ENCODE assay signal across 1 cellular context in the genomic region with DNA sequence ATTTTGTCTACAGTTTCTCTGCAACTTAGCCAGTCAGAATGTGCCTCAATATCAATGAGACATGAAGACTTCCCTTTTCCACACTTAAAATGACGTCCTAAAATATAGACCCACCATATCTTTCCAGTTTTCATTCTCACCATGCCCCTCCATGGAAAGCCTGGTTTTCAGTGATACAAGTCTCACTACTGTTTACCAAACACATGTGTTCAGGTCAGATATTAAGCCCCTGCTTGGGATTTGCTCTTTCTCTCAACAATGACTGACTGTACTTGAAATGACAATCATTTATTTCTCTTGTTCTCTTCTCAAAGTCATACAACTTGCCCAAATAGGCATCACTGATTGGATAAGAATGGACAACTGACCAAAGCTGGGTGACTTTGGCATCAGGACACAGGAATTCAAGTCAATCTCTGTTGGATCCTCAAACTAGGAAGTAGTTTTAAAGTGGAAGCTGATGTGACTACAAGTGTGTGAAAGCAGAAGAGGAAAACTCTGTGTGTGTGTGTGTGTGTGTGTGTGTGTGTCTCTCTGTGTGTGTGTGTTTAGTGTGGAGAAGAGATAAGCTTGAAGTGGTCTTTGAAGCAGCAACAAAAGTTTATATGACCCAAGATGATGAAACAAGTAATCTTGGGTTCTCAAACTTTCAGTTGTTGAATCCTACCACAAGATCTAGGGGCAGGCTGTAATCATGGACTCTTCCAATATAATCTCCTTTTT.
TF ChIP-seq lines count a peak whose summit lies in the region.

No MANE protein-coding gene starts in this region.

TF ChIP-seq in K562, 482 proteins besides CTCF, POLR2A, EP300 and RAD21 (continued from another document and continues in another):
- TF ChIP-seq, protein P1, sequence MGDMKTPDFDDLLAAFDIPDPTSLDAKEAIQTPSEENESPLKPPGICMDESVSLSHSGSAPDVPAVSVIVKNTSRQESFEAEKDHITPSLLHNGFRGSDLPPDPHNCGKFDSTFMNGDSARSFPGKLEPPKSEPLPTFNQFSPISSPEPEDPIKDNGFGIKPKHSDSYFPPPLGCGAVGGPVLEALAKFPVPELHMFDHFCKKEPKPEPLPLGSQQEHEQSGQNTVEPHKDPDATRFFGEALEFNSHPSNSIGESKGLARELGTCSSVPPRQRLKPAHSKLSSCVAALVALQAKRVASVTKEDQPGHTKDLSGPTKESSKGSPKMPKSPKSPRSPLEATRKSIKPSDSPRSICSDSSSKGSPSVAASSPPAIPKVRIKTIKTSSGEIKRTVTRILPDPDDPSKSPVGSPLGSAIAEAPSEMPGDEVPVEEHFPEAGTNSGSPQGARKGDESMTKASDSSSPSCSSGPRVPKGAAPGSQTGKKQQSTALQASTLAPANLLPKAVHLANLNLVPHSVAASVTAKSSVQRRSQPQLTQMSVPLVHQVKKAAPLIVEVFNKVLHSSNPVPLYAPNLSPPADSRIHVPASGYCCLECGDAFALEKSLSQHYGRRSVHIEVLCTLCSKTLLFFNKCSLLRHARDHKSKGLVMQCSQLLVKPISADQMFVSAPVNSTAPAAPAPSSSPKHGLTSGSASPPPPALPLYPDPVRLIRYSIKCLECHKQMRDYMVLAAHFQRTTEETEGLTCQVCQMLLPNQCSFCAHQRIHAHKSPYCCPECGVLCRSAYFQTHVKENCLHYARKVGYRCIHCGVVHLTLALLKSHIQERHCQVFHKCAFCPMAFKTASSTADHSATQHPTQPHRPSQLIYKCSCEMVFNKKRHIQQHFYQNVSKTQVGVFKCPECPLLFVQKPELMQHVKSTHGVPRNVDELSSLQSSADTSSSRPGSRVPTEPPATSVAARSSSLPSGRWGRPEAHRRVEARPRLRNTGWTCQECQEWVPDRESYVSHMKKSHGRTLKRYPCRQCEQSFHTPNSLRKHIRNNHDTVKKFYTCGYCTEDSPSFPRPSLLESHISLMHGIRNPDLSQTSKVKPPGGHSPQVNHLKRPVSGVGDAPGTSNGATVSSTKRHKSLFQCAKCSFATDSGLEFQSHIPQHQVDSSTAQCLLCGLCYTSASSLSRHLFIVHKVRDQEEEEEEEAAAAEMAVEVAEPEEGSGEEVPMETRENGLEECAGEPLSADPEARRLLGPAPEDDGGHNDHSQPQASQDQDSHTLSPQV (IDR thresholded peaks at IDR 0.05), result no peak
- no peak for TF ChIP-seq RBM17 (IDR thresholded peaks at IDR 0.05; ENCODE audit: borderline replicate concordance, low read depth, low read length)
- no peak for TF ChIP-seq ZNF717 (CRISPR knock-in tag; IDR thresholded peaks at IDR 0.05)
- TF ChIP-seq TAL1 (IDR thresholded peaks at IDR 0.05), result peak; percentile 57
- TF ChIP-seq AFF4 (CRISPR knock-in tag; IDR thresholded peaks at IDR 0.05), result no peak
- no peak for TF ChIP-seq HNRNPL (IDR thresholded peaks at IDR 0.05; ENCODE audit: low read depth, low read length)
- peak; percentile 54; the same call in 1 of the 2 replicates for TF ChIP-seq SMARCE1 (IDR thresholded peaks at IDR 0.05)
- TF ChIP-seq ZNF232 (CRISPR knock-in tag; IDR thresholded peaks at IDR 0.05), result no peak
- TF ChIP-seq RUNX1 (IDR thresholded peaks at IDR 0.05; ENCODE audit: low read depth), result no peak
- TF ChIP-seq ZBTB43 (CRISPR knock-in tag; IDR thresholded peaks at IDR 0.05), result no peak
- peak; percentile 37; the same call in 1 of the 2 replicates for TF ChIP-seq SMARCA4 (IDR thresholded peaks at IDR 0.05)
- 0 out of 2 replicates have a peak, but pooled peaks have one; percentile 15 for TF ChIP-seq PML (IDR thresholded peaks at IDR 0.05; ENCODE audit: low read length)
- TF ChIP-seq HCFC1 (IDR thresholded peaks at IDR 0.05; ENCODE audit: low read depth, low read length), result no peak
- TF ChIP-seq TEAD4 (IDR thresholded peaks at IDR 0.05; ENCODE audit: low read length), result peak; percentile 50
- no peak for TF ChIP-seq TEAD4 (CRISPR knock-in tag; IDR thresholded peaks at IDR 0.05; ENCODE audit: borderline replicate concordance)
- no peak for TF ChIP-seq ZNF696 (CRISPR knock-in tag; conservative IDR thresholded peaks at IDR 0.05)
- TF ChIP-seq RB1 (IDR thresholded peaks at IDR 0.05; ENCODE audit: low read depth), result no peak
- TF ChIP-seq, protein P2, sequence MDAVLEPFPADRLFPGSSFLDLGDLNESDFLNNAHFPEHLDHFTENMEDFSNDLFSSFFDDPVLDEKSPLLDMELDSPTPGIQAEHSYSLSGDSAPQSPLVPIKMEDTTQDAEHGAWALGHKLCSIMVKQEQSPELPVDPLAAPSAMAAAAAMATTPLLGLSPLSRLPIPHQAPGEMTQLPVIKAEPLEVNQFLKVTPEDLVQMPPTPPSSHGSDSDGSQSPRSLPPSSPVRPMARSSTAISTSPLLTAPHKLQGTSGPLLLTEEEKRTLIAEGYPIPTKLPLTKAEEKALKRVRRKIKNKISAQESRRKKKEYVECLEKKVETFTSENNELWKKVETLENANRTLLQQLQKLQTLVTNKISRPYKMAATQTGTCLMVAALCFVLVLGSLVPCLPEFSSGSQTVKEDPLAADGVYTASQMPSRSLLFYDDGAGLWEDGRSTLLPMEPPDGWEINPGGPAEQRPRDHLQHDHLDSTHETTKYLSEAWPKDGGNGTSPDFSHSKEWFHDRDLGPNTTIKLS (IDR thresholded peaks at IDR 0.05; ENCODE audit: borderline replicate concordance, low read depth), result no peak
- TF ChIP-seq TAF7 (tag; IDR thresholded peaks at IDR 0.05), result no peak
- no peak for TF ChIP-seq SMARCA5 (IDR thresholded peaks at IDR 0.05)
- TF ChIP-seq, protein P3, sequence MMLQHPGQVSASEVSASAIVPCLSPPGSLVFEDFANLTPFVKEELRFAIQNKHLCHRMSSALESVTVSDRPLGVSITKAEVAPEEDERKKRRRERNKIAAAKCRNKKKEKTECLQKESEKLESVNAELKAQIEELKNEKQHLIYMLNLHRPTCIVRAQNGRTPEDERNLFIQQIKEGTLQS (IDR thresholded peaks at IDR 0.05), result peak; percentile 49; the same call in 1 of the 2 replicates
- TF ChIP-seq, protein P3 (CRISPR knock-in tag; conservative IDR thresholded peaks at IDR 0.05), result no peak
- no peak for TF ChIP-seq PYGO2 (tag; IDR thresholded peaks at IDR 0.05)
- no peak for TF ChIP-seq NR2C2 (CRISPR knock-in tag; IDR thresholded peaks at IDR 0.05)
- no peak for TF ChIP-seq NR2C2 (tag; IDR thresholded peaks at IDR 0.05)
- TF ChIP-seq NR3C1 (CRISPR knock-in tag; IDR thresholded peaks at IDR 0.05), result no peak
- TF ChIP-seq CEBPG (CRISPR knock-in tag; IDR thresholded peaks at IDR 0.05), result no peak
- TF ChIP-seq CEBPG (tag; conservative IDR thresholded peaks at IDR 0.05 in 1 of 2, IDR thresholded peaks at IDR 0.05 in 1 of 2), result 0 out of 4 replicates have a peak, but pooled peaks of 1 of the 2 experiments have one; percentile 17
- 0 out of 2 replicates have a peak, but pooled peaks have one; percentile 28 for TF ChIP-seq TOE1 (IDR thresholded peaks at IDR 0.05; ENCODE audit: borderline replicate concordance)
- TF ChIP-seq TOE1 (CRISPR knock-in tag; IDR thresholded peaks at IDR 0.05; ENCODE audit: borderline replicate concordance, low read depth), result no peak
- no peak for TF ChIP-seq MAZ (CRISPR knock-in tag; conservative IDR thresholded peaks at IDR 0.05 in 1 of 2, IDR thresholded peaks at IDR 0.05 in 1 of 2)
- TF ChIP-seq XRCC5 (IDR thresholded peaks at IDR 0.05; ENCODE audit: low read depth, low read length), result no peak
- no peak for TF ChIP-seq ZNF561 (CRISPR knock-in tag; conservative IDR thresholded peaks at IDR 0.05)
- peak; percentile 41; the same call in 1 of the 2 replicates for TF ChIP-seq TCF3 (CRISPR knock-in tag; IDR thresholded peaks at IDR 0.05)
- no peak for TF ChIP-seq SMAD1 (IDR thresholded peaks at IDR 0.05; ENCODE audit: low read depth, low read length, partially characterized antibody)
- TF ChIP-seq, protein P4, sequence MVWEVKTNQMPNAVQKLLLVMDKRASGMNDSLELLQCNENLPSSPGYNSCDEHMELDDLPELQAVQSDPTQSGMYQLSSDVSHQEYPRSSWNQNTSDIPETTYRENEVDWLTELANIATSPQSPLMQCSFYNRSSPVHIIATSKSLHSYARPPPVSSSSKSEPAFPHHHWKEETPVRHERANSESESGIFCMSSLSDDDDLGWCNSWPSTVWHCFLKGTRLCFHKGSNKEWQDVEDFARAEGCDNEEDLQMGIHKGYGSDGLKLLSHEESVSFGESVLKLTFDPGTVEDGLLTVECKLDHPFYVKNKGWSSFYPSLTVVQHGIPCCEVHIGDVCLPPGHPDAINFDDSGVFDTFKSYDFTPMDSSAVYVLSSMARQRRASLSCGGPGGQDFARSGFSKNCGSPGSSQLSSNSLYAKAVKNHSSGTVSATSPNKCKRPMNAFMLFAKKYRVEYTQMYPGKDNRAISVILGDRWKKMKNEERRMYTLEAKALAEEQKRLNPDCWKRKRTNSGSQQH (CRISPR knock-in tag; IDR thresholded peaks at IDR 0.05), result no peak
- peak in 1 of 2 experiments; percentile 26; a peak in 1 of 4 replicates for TF ChIP-seq TRIM24 (IDR thresholded peaks at IDR 0.05)
- TF ChIP-seq RBM14 (IDR thresholded peaks at IDR 0.05; ENCODE audit: borderline replicate concordance, insufficient read depth, low read depth, low read length), result no peak
- peak; percentile 53; the same call in 1 of the 2 replicates for TF ChIP-seq NBN (IDR thresholded peaks at IDR 0.05; ENCODE audit: low read depth)
- TF ChIP-seq NRF1 (conservative IDR thresholded peaks at IDR 0.05 in 1 of 2, IDR thresholded peaks at IDR 0.05 in 1 of 2), result no peak
- no peak for TF ChIP-seq ZNF764 (CRISPR knock-in tag; IDR thresholded peaks at IDR 0.05; ENCODE audit: low read depth)
- TF ChIP-seq BRD9 (IDR thresholded peaks at IDR 0.05; ENCODE audit: low read depth, partially characterized antibody), result no peak
- no peak for TF ChIP-seq ZNF785 (CRISPR knock-in tag; IDR thresholded peaks at IDR 0.05)
- peak; percentile 56; the same call in 1 of the 2 replicates for TF ChIP-seq SPI1 (IDR thresholded peaks at IDR 0.05; ENCODE audit: borderline replicate concordance, low read depth, low read length)
- TF ChIP-seq, protein P5, sequence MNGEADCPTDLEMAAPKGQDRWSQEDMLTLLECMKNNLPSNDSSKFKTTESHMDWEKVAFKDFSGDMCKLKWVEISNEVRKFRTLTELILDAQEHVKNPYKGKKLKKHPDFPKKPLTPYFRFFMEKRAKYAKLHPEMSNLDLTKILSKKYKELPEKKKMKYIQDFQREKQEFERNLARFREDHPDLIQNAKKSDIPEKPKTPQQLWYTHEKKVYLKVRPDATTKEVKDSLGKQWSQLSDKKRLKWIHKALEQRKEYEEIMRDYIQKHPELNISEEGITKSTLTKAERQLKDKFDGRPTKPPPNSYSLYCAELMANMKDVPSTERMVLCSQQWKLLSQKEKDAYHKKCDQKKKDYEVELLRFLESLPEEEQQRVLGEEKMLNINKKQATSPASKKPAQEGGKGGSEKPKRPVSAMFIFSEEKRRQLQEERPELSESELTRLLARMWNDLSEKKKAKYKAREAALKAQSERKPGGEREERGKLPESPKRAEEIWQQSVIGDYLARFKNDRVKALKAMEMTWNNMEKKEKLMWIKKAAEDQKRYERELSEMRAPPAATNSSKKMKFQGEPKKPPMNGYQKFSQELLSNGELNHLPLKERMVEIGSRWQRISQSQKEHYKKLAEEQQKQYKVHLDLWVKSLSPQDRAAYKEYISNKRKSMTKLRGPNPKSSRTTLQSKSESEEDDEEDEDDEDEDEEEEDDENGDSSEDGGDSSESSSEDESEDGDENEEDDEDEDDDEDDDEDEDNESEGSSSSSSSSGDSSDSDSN (IDR thresholded peaks at IDR 0.05; ENCODE audit: borderline replicate concordance in 1 of 2, low read depth in 2 of 2, low read length in 2 of 2), result no peak
- TF ChIP-seq DPF2 (IDR thresholded peaks at IDR 0.05), result peak; percentile 53; the same call in 1 of the 2 replicates
- peak in 1 of 2 experiments; percentile 6; a peak in 1 of 4 replicates for TF ChIP-seq FOXA3 (CRISPR knock-in tag; conservative IDR thresholded peaks at IDR 0.05 in 1 of 2, IDR thresholded peaks at IDR 0.05 in 1 of 2)
- no peak for TF ChIP-seq MAFG (tag; conservative IDR thresholded peaks at IDR 0.05)
- 0 out of 2 replicates have a peak, but pooled peaks have one; percentile 3 for TF ChIP-seq CBFA2T2 (conservative IDR thresholded peaks at IDR 0.05)
- no peak for TF ChIP-seq CTBP1 (IDR thresholded peaks at IDR 0.05; ENCODE audit: borderline replicate concordance)
- no peak for TF ChIP-seq ETS2 (tag; IDR thresholded peaks at IDR 0.05; ENCODE audit: borderline replicate concordance, poor library complexity, severe bottlenecking)
- no peak for TF ChIP-seq ZNF75A (CRISPR knock-in tag; IDR thresholded peaks at IDR 0.05)
- TF ChIP-seq NFXL1 (CRISPR knock-in tag; IDR thresholded peaks at IDR 0.05), result no peak
- TF ChIP-seq RHOXF2B (CRISPR knock-in tag; conservative IDR thresholded peaks at IDR 0.05), result no peak
- TF ChIP-seq ZNF431 (CRISPR knock-in tag; IDR thresholded peaks at IDR 0.05), result no peak
- TF ChIP-seq NCOA4 (IDR thresholded peaks at IDR 0.05; ENCODE audit: partially characterized antibody), result no peak
